15 cellular contexts compared by ENCODE assay signal in genomic region chr10:112280205-112280921, GRCh38. TPM values are rescaled to one million over a fixed set of nuclear protein-coding genes. Genes with fewer than 3 reads are reported as not detected.
"Had no signal": no experiment of that assay in that cellular context is flagged by ENCODE, and none has a peak within 500 bp of the region (broad histone marks: within the 10 kb centered on the region; RNA-seq: fewer than 3 reads in every experiment).

No MANE protein-coding gene starts in this region.

- H3K4me1 Mint-ChIP-seq: activated CD4-positive, alpha-beta T cell treated with anti-CD3 and anti-CD28 coated beads, Interleukin-2, amount 10 ng/mL, durations not matched to agents 7 days and 5 days had no signal

- DNase-seq: activated CD4-positive, alpha-beta T cell treated with anti-CD3 and anti-CD28 coated beads, Interleukin-2, amount 10 ng/mL, durations not matched to agents 7 days and 5 days; activated CD4-positive, CD25-positive, alpha-beta regulatory T cell; activated CD8-positive, alpha-beta memory T cell treated with anti-CD3 and anti-CD28 coated beads for 24 hours; activated naive CD4-positive, alpha-beta T cell treated with Interleukin-2 at 50 U/mL for 16 hours; body of pancreas; effector memory CD8-positive, alpha-beta T cell; erythroblast; left ventricle myocardium superior; retina had no signal

- H3K27me3 ChIP-seq: body of pancreas had no signal

- H3K9ac ChIP-seq: parathyroid adenoma had no signal

- H3K27ac ChIP-seq: parathyroid adenoma had no signal

- H2AFZ ChIP-seq: parathyroid adenoma had no signal

- ATAC-seq: body of pancreas; effector memory CD8-positive, alpha-beta T cell; left ventricle myocardium superior had no signal

- H3K4me1 ChIP-seq: parathyroid adenoma had no signal

- H3K27ac Mint-ChIP-seq: activated CD4-positive, alpha-beta T cell treated with anti-CD3 and anti-CD28 coated beads, Interleukin-2, amount 10 ng/mL, durations not matched to agents 7 days and 5 days; dendritic cell treated with granulocyte-macrophage colony-stimulating factor and Interleukin-4, amounts not matched to agents 40 ng/mL and 50 ng/mL, for 4 days; effector memory CD8-positive, alpha-beta T cell had no signal

- H3K79me2 ChIP-seq: parathyroid adenoma had no signal

- H3K9me3 ChIP-seq: body of pancreas had no signal

- H3K4me3 ChIP-seq: body of pancreas had no signal

- H3K9me3 Mint-ChIP-seq: activated CD4-positive, alpha-beta T cell treated with anti-CD3 and anti-CD28 coated beads, Interleukin-2, amount 10 ng/mL, durations not matched to agents 7 days and 5 days; dendritic cell treated with granulocyte-macrophage colony-stimulating factor and Interleukin-4, amounts not matched to agents 40 ng/mL and 50 ng/mL, for 4 days; effector memory CD8-positive, alpha-beta T cell; neural crest cell had no signal

- FAIRE-seq: urothelium cell line had no signal

- H3K4me3 Mint-ChIP-seq: activated CD4-positive, alpha-beta T cell treated with anti-CD3 and anti-CD28 coated beads, Interleukin-2, amount 10 ng/mL, durations not matched to agents 7 days and 5 days; dendritic cell treated with granulocyte-macrophage colony-stimulating factor and Interleukin-4, amounts not matched to agents 40 ng/mL and 50 ng/mL, for 4 days; effector memory CD8-positive, alpha-beta T cell; neural crest cell had no signal

RNA-seq across cellular contexts. Expression of gene TECTB, which starts 2.8 kb away (rescaled TPM):
- total RNA-seq: activated CD4-positive, alpha-beta T cell treated with anti-CD3 and anti-CD28 coated beads, Interleukin-2, amount 10 ng/mL, durations not matched to agents 7 days and 5 days; body of pancreas; left ventricle myocardium superior; neural crest cell; skeletal muscle tissue; T-helper 1 cell treated with Interleukin-12 subunit alpha and Interleukin-12 subunit beta and Interleukin-4 antibody, amounts not matched to agents 30 ng/mL and 1 ng/mL, for 36 hours had no signal
